23 cellular contexts compared by ENCODE assay signal in genomic region chr1:26188477-26188876, GRCh38. TPM values are rescaled to one million over a fixed set of nuclear protein-coding genes. Genes with fewer than 3 reads are reported as not detected.
DNase-seq lines count a peak whose midpoint lies in the region; ATAC-seq lines count a peak whose summit lies in the region.
"Had no signal": no experiment of that assay in that cellular context is flagged by ENCODE, and none has a peak within 500 bp of the region (broad histone marks: within the 10 kb centered on the region; RNA-seq: fewer than 3 reads in every experiment).

No MANE protein-coding gene starts in this region.

- no peak overlapping the region for H2BK15ac ChIP-seq in neuronal stem cell (ENCODE audit: low read length)

- H3K36me3 ChIP-seq in neuronal stem cell (replicated peaks in 1 of 2; ENCODE audit: control insufficient read depth in 2 of 2, insufficient read depth in 2 of 2, low read length in 2 of 2): peaks cover 0 to 7% of the 10 kb centered on the region in 2 donors
- no peaks in the 10 kb centered on the region for H3K36me3 ChIP-seq in aorta (ENCODE audit: control insufficient read depth in 1 of 2, insufficient read depth in 2 of 2, low read length in 1 of 2)

- no peak overlapping the region for H2AFZ ChIP-seq in neuronal stem cell (ENCODE audit: low read length)
- H2AFZ ChIP-seq: GM23248 had no signal

- peak overlapping the region; percentile 44 for H3K9ac ChIP-seq in neuronal stem cell (ENCODE audit: low read depth, low read length, poor library complexity)
- H3K9ac ChIP-seq: GM23248 had no signal

- no peak overlapping the region for H3K4me2 ChIP-seq in neuronal stem cell (ENCODE audit: insufficient read depth, low read length, poor library complexity, severe bottlenecking)

- H2BK120ac ChIP-seq in neuronal stem cell (ENCODE audit: low read depth, low read length): peak overlapping the region; percentile 31

- intact Hi-C loops in aorta (cut with DNase I): no loop called here

- H2BK12ac ChIP-seq in neuronal stem cell (ENCODE audit: low read length): no peak overlapping the region

- H3K27ac ChIP-seq in neuronal stem cell (replicated peaks; ENCODE audit: low read length) (no peak overlapping the region), aorta (ENCODE audit: low read depth in 1 of 2, low read length in 2 of 2) (no peak overlapping the region)
- H3K27ac ChIP-seq: GM23248 had no signal

- no CpG with 5 or more reads among the region's 8 CpGs for WGBS in neuronal stem cell (ENCODE audit: extremely low coverage in 2 of 2, insufficient read length in 2 of 2, insufficient replicate concordance in 1 of 2), 2 donors
- 95 to 98% methylated on average over 8 of the region's 8 CpGs for WGBS in aorta, 2 donors

- peak; percentile 5 for ATAC-seq in esophagus mucosa
- ATAC-seq in aorta (ENCODE audit: low FRiP score): peak; percentile 12
- no peak for ATAC-seq in GM21390 (IDR thresholded peaks at IDR 0.05; ENCODE audit: unreplicated experiment)

- H3K18ac ChIP-seq in neuronal stem cell (ENCODE audit: low read length): peak overlapping the region; percentile 25

- no peak overlapping the region for H2BK5ac ChIP-seq in neuronal stem cell (ENCODE audit: low read length)

- H4K91ac ChIP-seq in neuronal stem cell (ENCODE audit: low read depth, low read length, poor library complexity): no peak overlapping the region

- H4K8ac ChIP-seq in neuronal stem cell (ENCODE audit: low read depth, low read length): peak overlapping the region; percentile 17

- no peaks in the 10 kb centered on the region for H3K9me3 ChIP-seq in neuronal stem cell (replicated peaks in 1 of 2; ENCODE audit: control insufficient read depth in 2 of 2, insufficient read depth in 1 of 2, low read depth in 1 of 2, low read length in 2 of 2)
- H3K9me3 ChIP-seq in aorta (ENCODE audit: control insufficient read depth, low read length): no peaks in the 10 kb centered on the region

- H3K4ac ChIP-seq in neuronal stem cell (ENCODE audit: low read length): no peak overlapping the region

- H3K23ac ChIP-seq in neuronal stem cell (ENCODE audit: low read depth, low read length, poor library complexity): no peak overlapping the region

- no peaks in the 10 kb centered on the region for H3K79me1 ChIP-seq in neuronal stem cell (ENCODE audit: low read depth, low read length)

- no peaks in the 10 kb centered on the region for H3K27me3 ChIP-seq in neuronal stem cell (ENCODE audit: control insufficient read depth in 3 of 3, insufficient read depth in 3 of 3, low read depth in 1 of 3, low read length in 3 of 3)
- no peaks in the 10 kb centered on the region for H3K27me3 ChIP-seq in aorta (ENCODE audit: control insufficient read depth in 1 of 2, insufficient read depth in 2 of 2, low read length in 1 of 2)

- H3K4me1 ChIP-seq in neuronal stem cell (ENCODE audit: control insufficient read depth in 2 of 2, insufficient read depth in 1 of 2, low read depth in 1 of 2, low read length in 2 of 2): peaks cover 5 to 13% of the 10 kb centered on the region in 2 donors
- H3K4me1 ChIP-seq in aorta (ENCODE audit: control insufficient read depth in 1 of 2, insufficient read depth in 2 of 2, low read length in 2 of 2): no peaks in the 10 kb centered on the region

- H2AK5ac ChIP-seq in neuronal stem cell (ENCODE audit: low read depth, low read length): no peak overlapping the region

- no peak overlapping the region for H3K14ac ChIP-seq in neuronal stem cell (ENCODE audit: low read length)

- no peak for DNase-seq in neuronal stem cell (ENCODE audit: low spot score)
- DNase-seq in aorta: no peak
- DNase-seq in NCI-H2029 (lab: John Stamatoyannopoulos, UW): no peak
- DNase-seq in T-helper 2 cell: no peak
- DNase-seq: C1 segment of cervical spinal cord; Calu3; CD4-positive, alpha-beta memory T cell; COR-L47; DMS53; DMS79 treated with DMSO at 0.1 percent for 48 hours; GF-D8; GM23248; H7; HCEC 1CT; HFFc6 had no signal

- H3K4me3 ChIP-seq in neuronal stem cell (ENCODE audit: low read length in 2 of 2) (no peak overlapping the region), aorta (ENCODE audit: low read length in 2 of 2) (no peak overlapping the region)
- H3K4me3 ChIP-seq: GM23248 had no signal

RNA-seq across cellular contexts. Expression of gene CATSPER4, which starts 1.9 kb away (rescaled TPM):
- total RNA-seq in esophagus mucosa: not detected
- 0.36 TPM for polyA plus RNA-seq in neuronal stem cell (2013, experiment 1 of 2)
- polyA plus RNA-seq in neuronal stem cell (2013, experiment 2 of 2): 0.26 TPM
- total RNA-seq in aorta: not detected
- polyA plus RNA-seq in aorta: not detected
- total RNA-seq: A172; A673; Calu3; CD4-positive, alpha-beta memory T cell; Daoy; G401; GM23248; HFFc6 had no signal
- polyA plus RNA-seq: BJ; CD4-positive, alpha-beta memory T cell; GM23248 had no signal

RNA-seq across cellular contexts. Expression of gene CNKSR1, which starts 11.2 kb away (rescaled TPM):
- total RNA-seq in esophagus mucosa: 19.7 TPM
- 6.9 TPM for polyA plus RNA-seq in neuronal stem cell (2013, experiment 1 of 2)
- polyA plus RNA-seq in neuronal stem cell (2013, experiment 2 of 2): 6.8 TPM
- total RNA-seq in aorta: 1 to 10 TPM; 1.5 to 1.7 TPM
- 1 to 10 TPM; 2.3 to 4.9 TPM for polyA plus RNA-seq in aorta
- total RNA-seq: A172, G401, GM23248 had no signal
- polyA plus RNA-seq: GM23248 had no signal

RNA-seq across cellular contexts. Expression of gene ZNF593OS, which starts 16.8 kb away (rescaled TPM):
- 0.16 TPM for total RNA-seq in esophagus mucosa
- polyA plus RNA-seq in neuronal stem cell (2013, experiment 1 of 2): 0.74 TPM
- polyA plus RNA-seq in neuronal stem cell (2013, experiment 2 of 2): 0.66 TPM
- not detected for total RNA-seq in aorta
- under 1 TPM in 1 of 2 donors, not detected in 1; 0.20 TPM for polyA plus RNA-seq in aorta
- total RNA-seq: A172; A673; Calu3; CD4-positive, alpha-beta memory T cell; Daoy; G401; GM23248; H1; H7; HFFc6 had no signal
- polyA plus RNA-seq: BJ, H1 had no signal

RNA-seq across cellular contexts. Expression of gene ZNF593, which starts 18.8 kb away (rescaled TPM):
- total RNA-seq in esophagus mucosa (37.9 TPM), aorta (10 to 100 TPM; 13.4 to 18.3 TPM)
- 29.0 TPM for polyA plus RNA-seq in neuronal stem cell (2013, experiment 1 of 2)
- 28.3 TPM for polyA plus RNA-seq in neuronal stem cell (2013, experiment 2 of 2)
- 10 to 100 TPM; 29.4 to 48.6 TPM for polyA plus RNA-seq in aorta

RNA-seq across cellular contexts. Expression of gene C1orf232, which starts 19.7 kb away (rescaled TPM):
- total RNA-seq in esophagus mucosa (not detected), aorta (not detected)
- polyA plus RNA-seq in neuronal stem cell (2013, experiment 1 of 2): 0.13 TPM
- polyA plus RNA-seq in neuronal stem cell (2013, experiment 2 of 2): not detected
- polyA plus RNA-seq in aorta: not detected
- total RNA-seq: A172; A673; Calu3; CD4-positive, alpha-beta memory T cell; Daoy; G401; GM23248; H1; H7; HFFc6 had no signal
- polyA plus RNA-seq: BJ; CD4-positive, alpha-beta memory T cell; GM23248; H1 had no signal
